ENCODE assay signal across 1 cellular context in the genomic region with DNA sequence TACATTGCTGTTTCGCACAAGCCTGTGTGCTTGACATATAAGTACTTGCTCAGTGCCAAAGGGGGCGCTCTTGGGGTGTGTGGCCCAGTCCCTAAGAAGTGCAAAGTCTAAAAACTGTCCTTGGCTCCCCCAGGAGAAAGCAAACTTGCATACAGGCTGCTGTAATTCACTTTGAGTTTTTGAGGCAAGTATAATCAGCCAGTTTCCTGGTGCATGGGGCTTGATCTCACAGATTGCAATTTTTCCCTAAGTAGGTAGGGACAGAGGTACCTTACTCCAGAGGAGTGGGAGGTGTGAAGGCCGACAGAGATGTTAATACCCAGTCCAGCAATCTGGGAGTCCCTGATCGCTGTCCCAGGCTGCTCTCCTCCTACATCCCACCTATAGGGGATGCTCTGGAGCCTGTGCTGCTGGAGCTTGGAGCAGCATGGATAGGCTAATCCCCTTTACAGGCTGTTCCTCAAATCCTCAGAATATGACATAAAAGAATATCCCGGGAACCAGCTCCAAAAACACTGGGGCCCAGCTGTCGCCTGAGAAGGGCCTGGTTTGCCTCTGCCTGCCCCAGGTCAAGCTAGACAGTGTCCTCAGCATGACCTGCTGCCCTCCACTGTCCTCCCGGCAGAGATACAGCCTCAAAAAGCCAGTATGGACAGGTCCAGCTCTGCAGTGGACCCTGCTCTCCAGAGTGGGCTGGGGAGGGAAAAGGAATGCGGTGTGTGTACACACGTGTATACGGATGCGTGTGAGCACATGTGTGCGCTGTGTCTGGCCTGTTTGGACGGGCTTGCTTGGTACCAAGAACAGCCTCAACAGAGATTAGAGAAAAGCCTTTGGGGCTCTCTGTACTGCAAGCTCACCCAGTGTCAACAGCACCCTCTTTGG.
TF ChIP-seq lines count a peak whose summit lies in the region.

No MANE protein-coding gene starts in this region.

TF ChIP-seq in K562, 482 proteins besides CTCF, POLR2A, EP300 and RAD21 (continued from another document):
- TF ChIP-seq, protein P1, sequence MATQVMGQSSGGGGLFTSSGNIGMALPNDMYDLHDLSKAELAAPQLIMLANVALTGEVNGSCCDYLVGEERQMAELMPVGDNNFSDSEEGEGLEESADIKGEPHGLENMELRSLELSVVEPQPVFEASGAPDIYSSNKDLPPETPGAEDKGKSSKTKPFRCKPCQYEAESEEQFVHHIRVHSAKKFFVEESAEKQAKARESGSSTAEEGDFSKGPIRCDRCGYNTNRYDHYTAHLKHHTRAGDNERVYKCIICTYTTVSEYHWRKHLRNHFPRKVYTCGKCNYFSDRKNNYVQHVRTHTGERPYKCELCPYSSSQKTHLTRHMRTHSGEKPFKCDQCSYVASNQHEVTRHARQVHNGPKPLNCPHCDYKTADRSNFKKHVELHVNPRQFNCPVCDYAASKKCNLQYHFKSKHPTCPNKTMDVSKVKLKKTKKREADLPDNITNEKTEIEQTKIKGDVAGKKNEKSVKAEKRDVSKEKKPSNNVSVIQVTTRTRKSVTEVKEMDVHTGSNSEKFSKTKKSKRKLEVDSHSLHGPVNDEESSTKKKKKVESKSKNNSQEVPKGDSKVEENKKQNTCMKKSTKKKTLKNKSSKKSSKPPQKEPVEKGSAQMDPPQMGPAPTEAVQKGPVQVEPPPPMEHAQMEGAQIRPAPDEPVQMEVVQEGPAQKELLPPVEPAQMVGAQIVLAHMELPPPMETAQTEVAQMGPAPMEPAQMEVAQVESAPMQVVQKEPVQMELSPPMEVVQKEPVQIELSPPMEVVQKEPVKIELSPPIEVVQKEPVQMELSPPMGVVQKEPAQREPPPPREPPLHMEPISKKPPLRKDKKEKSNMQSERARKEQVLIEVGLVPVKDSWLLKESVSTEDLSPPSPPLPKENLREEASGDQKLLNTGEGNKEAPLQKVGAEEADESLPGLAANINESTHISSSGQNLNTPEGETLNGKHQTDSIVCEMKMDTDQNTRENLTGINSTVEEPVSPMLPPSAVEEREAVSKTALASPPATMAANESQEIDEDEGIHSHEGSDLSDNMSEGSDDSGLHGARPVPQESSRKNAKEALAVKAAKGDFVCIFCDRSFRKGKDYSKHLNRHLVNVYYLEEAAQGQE (CRISPR knock-in tag; IDR thresholded peaks at IDR 0.05; ENCODE audit: low read depth) = 0 out of 2 replicates have a peak, but pooled peaks have one; percentile 8
- TF ChIP-seq NR2C2 (CRISPR knock-in tag; IDR thresholded peaks at IDR 0.05) (no peak), NR2C2 (tag; IDR thresholded peaks at IDR 0.05) (peak; percentile 56; the same call in 1 of the 2 replicates), CTBP1 (IDR thresholded peaks at IDR 0.05; ENCODE audit: borderline replicate concordance) (peak; percentile 35; the same call in 1 of the 2 replicates), TBP (optimal IDR thresholded peaks at IDR 0.05; ENCODE audit: low read depth, low read length) (peak; percentile 9), L3MBTL2 (IDR thresholded peaks at IDR 0.05) (peak; percentile 52), GTF2F1 (IDR thresholded peaks at IDR 0.05; ENCODE audit: low read depth, low read length) (no peak)
- TF ChIP-seq, protein P2, sequence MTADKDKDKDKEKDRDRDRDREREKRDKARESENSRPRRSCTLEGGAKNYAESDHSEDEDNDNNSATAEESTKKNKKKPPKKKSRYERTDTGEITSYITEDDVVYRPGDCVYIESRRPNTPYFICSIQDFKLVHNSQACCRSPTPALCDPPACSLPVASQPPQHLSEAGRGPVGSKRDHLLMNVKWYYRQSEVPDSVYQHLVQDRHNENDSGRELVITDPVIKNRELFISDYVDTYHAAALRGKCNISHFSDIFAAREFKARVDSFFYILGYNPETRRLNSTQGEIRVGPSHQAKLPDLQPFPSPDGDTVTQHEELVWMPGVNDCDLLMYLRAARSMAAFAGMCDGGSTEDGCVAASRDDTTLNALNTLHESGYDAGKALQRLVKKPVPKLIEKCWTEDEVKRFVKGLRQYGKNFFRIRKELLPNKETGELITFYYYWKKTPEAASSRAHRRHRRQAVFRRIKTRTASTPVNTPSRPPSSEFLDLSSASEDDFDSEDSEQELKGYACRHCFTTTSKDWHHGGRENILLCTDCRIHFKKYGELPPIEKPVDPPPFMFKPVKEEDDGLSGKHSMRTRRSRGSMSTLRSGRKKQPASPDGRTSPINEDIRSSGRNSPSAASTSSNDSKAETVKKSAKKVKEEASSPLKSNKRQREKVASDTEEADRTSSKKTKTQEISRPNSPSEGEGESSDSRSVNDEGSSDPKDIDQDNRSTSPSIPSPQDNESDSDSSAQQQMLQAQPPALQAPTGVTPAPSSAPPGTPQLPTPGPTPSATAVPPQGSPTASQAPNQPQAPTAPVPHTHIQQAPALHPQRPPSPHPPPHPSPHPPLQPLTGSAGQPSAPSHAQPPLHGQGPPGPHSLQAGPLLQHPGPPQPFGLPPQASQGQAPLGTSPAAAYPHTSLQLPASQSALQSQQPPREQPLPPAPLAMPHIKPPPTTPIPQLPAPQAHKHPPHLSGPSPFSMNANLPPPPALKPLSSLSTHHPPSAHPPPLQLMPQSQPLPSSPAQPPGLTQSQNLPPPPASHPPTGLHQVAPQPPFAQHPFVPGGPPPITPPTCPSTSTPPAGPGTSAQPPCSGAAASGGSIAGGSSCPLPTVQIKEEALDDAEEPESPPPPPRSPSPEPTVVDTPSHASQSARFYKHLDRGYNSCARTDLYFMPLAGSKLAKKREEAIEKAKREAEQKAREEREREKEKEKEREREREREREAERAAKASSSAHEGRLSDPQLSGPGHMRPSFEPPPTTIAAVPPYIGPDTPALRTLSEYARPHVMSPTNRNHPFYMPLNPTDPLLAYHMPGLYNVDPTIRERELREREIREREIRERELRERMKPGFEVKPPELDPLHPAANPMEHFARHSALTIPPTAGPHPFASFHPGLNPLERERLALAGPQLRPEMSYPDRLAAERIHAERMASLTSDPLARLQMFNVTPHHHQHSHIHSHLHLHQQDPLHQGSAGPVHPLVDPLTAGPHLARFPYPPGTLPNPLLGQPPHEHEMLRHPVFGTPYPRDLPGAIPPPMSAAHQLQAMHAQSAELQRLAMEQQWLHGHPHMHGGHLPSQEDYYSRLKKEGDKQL (CRISPR knock-in tag; IDR thresholded peaks at IDR 0.05; ENCODE audit: borderline replicate concordance) = no peak
